In genomic region chr19:17947815-17948473, GRCh38 we compare ENCODE assay signal across 8 cellular contexts. TPM values are rescaled to one million over a fixed set of nuclear protein-coding genes. Genes with fewer than 3 reads are reported as not detected.
DNase-seq lines count a peak whose midpoint lies in the region; ATAC-seq, FAIRE-seq and TF ChIP-seq lines count a peak whose summit lies in the region.

No MANE protein-coding gene starts in this region.

- no peaks in the 10 kb centered on the region for H3K36me3 Mint-ChIP-seq in glutamatergic neuron (ENCODE audit: unreplicated experiment)

- peak overlapping the region; percentile 91 for H3K4me3 Mint-ChIP-seq in glutamatergic neuron (ENCODE audit: unreplicated experiment)

- TF ChIP-seq CTCF in glutamatergic neuron (IDR thresholded peaks at IDR 0.05; ENCODE audit: partially characterized antibody, unreplicated experiment): no peak
- TF ChIP-seq CTCF in pancreas (IDR thresholded peaks at IDR 0.05): no peak

- no peak for FAIRE-seq in pancreas (lab: Jason Lieb, UNC)

- WGBS in pancreas, 2 donors: 1% methylated on average over 22 to 88 of the region's 89 CpGs
- WGBS in thymus: under 1% methylated on average over 89 of the region's 89 CpGs

- H3K27me3 Mint-ChIP-seq in glutamatergic neuron (ENCODE audit: unreplicated experiment): peaks cover 28% of the 10 kb centered on the region

- H3K4me3 ChIP-seq in pancreas: peak overlapping the region; percentile 37 to 77 (median 66)
- H3K4me3 ChIP-seq in thymus (ENCODE audit: low read length): peak overlapping the region; percentile 68

- no peak overlapping the region for H3K27ac Mint-ChIP-seq in glutamatergic neuron (ENCODE audit: unreplicated experiment)

- peaks cover 16% of the 10 kb centered on the region for H3K9me3 Mint-ChIP-seq in glutamatergic neuron (ENCODE audit: unreplicated experiment)

- H3K36me3 ChIP-seq in pancreas (no peaks in the 10 kb centered on the region), thymus (ENCODE audit: control insufficient read depth, insufficient read depth) (peaks cover 9% of the 10 kb centered on the region)

- H3K27me3 ChIP-seq in pancreas (peaks cover 0 to 12% (median 4%) of the 10 kb centered on the region in 4 donors), thymus (ENCODE audit: control insufficient read depth, insufficient read depth) (peaks cover 39% of the 10 kb centered on the region)

- H3K9me3 ChIP-seq in pancreas (no peaks in the 10 kb centered on the region), thymus (ENCODE audit: control insufficient read depth) (no peaks in the 10 kb centered on the region)

- H3K27ac ChIP-seq in pancreas: no peak overlapping the region
- peak overlapping the region; percentile 71 for H3K27ac ChIP-seq in thymus (ENCODE audit: low read depth)

- DNase-seq in GM04504 (ENCODE audit: low read depth): peak; percentile 78
- peak; percentile 97 for DNase-seq in NCI-H1105 treated with DMSO at 0.1 percent for 48 hours (lab: John Stamatoyannopoulos, UW)
- peak; percentile 95 for DNase-seq in activated naive CD4-positive, alpha-beta T cell treated with anti-CD3 and anti-CD28 coated beads, Interleukin-2, amount 50 U/mL, for 16 hours
- DNase-seq in glutamatergic neuron: peak; percentile 100
- peak; percentile 89 to 97 (median 94) for DNase-seq in pancreas

- H3K4me1 Mint-ChIP-seq in glutamatergic neuron (ENCODE audit: low read depth, unreplicated experiment): peaks cover 13% of the 10 kb centered on the region

- intact Hi-C loops in pancreas (cut with DNase I): no loop called here

- H3K4me1 ChIP-seq in pancreas (peaks cover 0 to 24% (median 20%) of the 10 kb centered on the region in 3 donors), thymus (ENCODE audit: control insufficient read depth, insufficient read depth, low read length) (peaks cover 16% of the 10 kb centered on the region)

- peak; percentile 47 for ATAC-seq in HG02623 (IDR thresholded peaks at IDR 0.05; ENCODE audit: unreplicated experiment)
- ATAC-seq in SK-N-SH treated with all-trans-retinoic acid at 6 μM for 48 hours: peak; percentile 55
- ATAC-seq in pancreas: peak; percentile 86 to 93 (median 91)

TF ChIP-seq in SK-N-SH treated with all-trans-retinoic acid at 6 μM for 48 hours, 23 proteins besides CTCF, POLR2A, EP300 and RAD21:
- TF ChIP-seq SNAI2 (CRISPR knock-in tag; IDR thresholded peaks at IDR 0.05) (no peak), BACH2 (CRISPR knock-in tag; IDR thresholded peaks at IDR 0.05; ENCODE audit: borderline replicate concordance) (no peak)

RNA-seq across cellular contexts. Expression of gene CCDC124, which starts 15.1 kb away (rescaled TPM):
- total RNA-seq in glutamatergic neuron (ENCODE audit: unreplicated experiment) (87.9 TPM), pancreas (10 to 100 TPM; 15.0 to 35.5 (median 28.9) TPM)
- polyA plus RNA-seq in pancreas (10 to 100 TPM; 62.0 to 71.8 TPM), thymus (78.8 TPM)

RNA-seq across cellular contexts. Expression of gene KCNN1, which starts 19.0 kb away (rescaled TPM):
- total RNA-seq in glutamatergic neuron (ENCODE audit: unreplicated experiment) (91.1 TPM), pancreas (under 1 TPM in 1 of 6 donors, not detected in 5; 0.19 TPM)
- polyA plus RNA-seq in pancreas (under 1 TPM; 0.08 to 0.33 TPM), thymus (0.27 TPM)

Comparison
In these comparisons a context has a peak if more than half of its experiments do, and no peak if none do; other contexts are left out.
1. RNA of gene KCNN1, which starts 19.0 kb away (total RNA-seq): 91.1 TPM in glutamatergic neuron (single experiment); 0.19 TPM in pancreas; every median in the first group is over 10 times any median in the second.
2. Peak in every context shown above with its lines, with median percentiles within 50 percentile points of each other: DNase-seq and ATAC-seq.